In genomic region chr9:2420488-2421056, GRCh38 we compare ENCODE assay signal across 25 cellular contexts.
DNase-seq lines count a peak whose midpoint lies in the region; ATAC-seq lines count a peak whose summit lies in the region.
"Had no signal": no experiment of that assay in that cellular context is flagged by ENCODE, and none has a peak within 500 bp of the region (broad histone marks: within the 10 kb centered on the region; RNA-seq: fewer than 3 reads in every experiment).

No MANE protein-coding gene starts in this region.

- peaks cover 22% of the 10 kb centered on the region for H3K4me1 ChIP-seq in iPS-20b (ENCODE audit: insufficient read depth, low read length)

- no peaks in the 10 kb centered on the region for H3K9me3 Mint-ChIP-seq in T-helper 2 cell treated with Interferon-gamma antibody and Interleukin-4, amounts not matched to agents 5 μg/mL and 100 μg/mL, for 36 hours
- H3K9me3 Mint-ChIP-seq: activated T-cell treated with anti-CD3 and anti-CD28 coated beads, Interleukin-2, amount 50 U/mL, for 4 hours had no signal

- H3K4me3 ChIP-seq in iPS-20b (ENCODE audit: low read length): 0 out of 2 replicates have a peak overlapping the region, but pooled peaks have one; percentile 8
- H3K4me3 ChIP-seq: psoas muscle, skin epidermis, thyroid gland had no signal

- no peak for ATAC-seq in GM21619 (IDR thresholded peaks at IDR 0.05; ENCODE audit: unreplicated experiment)
- ATAC-seq: activated T-cell treated with anti-CD3 and anti-CD28 coated beads, Interleukin-2, amount 50 U/mL, for 4 hours; HCT116; HepG2; left colon; psoas muscle; Right ventricle myocardium inferior; stimulated activated naive CD8-positive, alpha-beta T cell treated with anti-CD3 and anti-CD28 coated beads, Interleukin-15, Interleukin-2, amounts not matched to agents 100 U/mL and 50 U/mL, for 24 hours had no signal

- no peak overlapping the region for H3K27ac Mint-ChIP-seq in T-helper 2 cell treated with Interferon-gamma antibody and Interleukin-4, amounts not matched to agents 5 μg/mL and 100 μg/mL, for 36 hours
- H3K27ac Mint-ChIP-seq: CD8-positive, alpha-beta memory T cell had no signal

- no peaks in the 10 kb centered on the region for H3K9me3 ChIP-seq in iPS-20b (ENCODE audit: insufficient read depth, low read depth, low read length)
- H3K9me3 ChIP-seq: psoas muscle, thyroid gland had no signal

- H3K27me3 Mint-ChIP-seq in T-helper 2 cell treated with Interferon-gamma antibody and Interleukin-4, amounts not matched to agents 5 μg/mL and 100 μg/mL, for 36 hours (ENCODE audit: low read depth): no peaks in the 10 kb centered on the region

- H3K4me3 Mint-ChIP-seq in T-helper 2 cell treated with Interferon-gamma antibody and Interleukin-4, amounts not matched to agents 5 μg/mL and 100 μg/mL, for 36 hours: no peak overlapping the region
- H3K4me3 Mint-ChIP-seq: activated T-cell treated with anti-CD3 and anti-CD28 coated beads, Interleukin-2, amount 50 U/mL, for 4 hours; CD8-positive, alpha-beta memory T cell had no signal

- H3K36me3 Mint-ChIP-seq in T-helper 2 cell treated with Interferon-gamma antibody and Interleukin-4, amounts not matched to agents 5 μg/mL and 100 μg/mL, for 36 hours (ENCODE audit: low read depth): no peaks in the 10 kb centered on the region
- H3K36me3 Mint-ChIP-seq: CD8-positive, alpha-beta memory T cell had no signal

- no peak overlapping the region for H3K27ac ChIP-seq in iPS-20b (ENCODE audit: low read length)
- H3K27ac ChIP-seq: psoas muscle, skin epidermis, thyroid gland had no signal

- H3K27me3 ChIP-seq in iPS-20b (ENCODE audit: insufficient read depth, low read length): no peaks in the 10 kb centered on the region
- H3K27me3 ChIP-seq: thyroid gland had no signal

- no peaks in the 10 kb centered on the region for H3K36me3 ChIP-seq in iPS-20b (ENCODE audit: insufficient read depth, low read depth, low read length)
- H3K36me3 ChIP-seq: thyroid gland had no signal

- no peaks in the 10 kb centered on the region for H3K4me1 Mint-ChIP-seq in T-helper 2 cell treated with Interferon-gamma antibody and Interleukin-4, amounts not matched to agents 5 μg/mL and 100 μg/mL, for 36 hours (ENCODE audit: low read depth)
- H3K4me1 Mint-ChIP-seq: CD8-positive, alpha-beta memory T cell had no signal

- 0 out of 2 replicates have a peak overlapping the region, but pooled peaks have one; percentile 1 for H3K9ac ChIP-seq in iPS-20b (ENCODE audit: low read depth, low read length)

- peak; percentile 93 for DNase-seq in NCI-H1436 (lab: John Stamatoyannopoulos, UW)
- DNase-seq in NCI-H69 (lab: John Stamatoyannopoulos, UW): peak; percentile 99
- DNase-seq in renal cortical epithelial cell (ENCODE audit: low read depth): peak; percentile 75
- no peak for DNase-seq in T-helper 2 cell treated with Interferon-gamma antibody and Interleukin-4, amounts not matched to agents 5 μg/mL and 100 μg/mL, for 36 hours (ENCODE audit: low spot score)
- no peak for DNase-seq in activated T-cell treated with anti-CD3 and anti-CD28 coated beads, Interleukin-2, amount 50 U/mL, for 48 hours
- DNase-seq: activated CD4-positive, alpha-beta T cell treated with anti-CD3 and anti-CD28 coated beads for 1 hour; activated naive CD4-positive, alpha-beta T cell treated with anti-CD3 and anti-CD28 coated beads, Interleukin-2, amount 50 U/mL, for 16 hours; activated T-cell treated with anti-CD3 and anti-CD28 coated beads, Interleukin-2, amount 50 U/mL, for 4 hours; aorta; CD8-positive, alpha-beta memory T cell; DND-41; foreskin melanocyte; left colon; NCI-H1105 treated with DMSO at 0.1 percent for 48 hours; NCI-H510A; psoas muscle; stimulated activated naive CD8-positive, alpha-beta T cell treated with anti-CD3 and anti-CD28 coated beads, Interleukin-15, Interleukin-2, amounts not matched to agents 100 U/mL and 50 U/mL, for 24 hours; SW 1271; thyroid gland had no signal

Comparison
In these comparisons a context has a peak if more than half of its experiments do, and no peak if none do; other contexts are left out.
1. DNase-seq: peak in NCI-H1436 (single experiment), NCI-H69 (single experiment) and renal cortical epithelial cell (single experiment); none in T-helper 2 cell treated with Interferon-gamma antibody and Interleukin-4, amounts not matched to agents 5 μg/mL and 100 μg/mL, for 36 hours (single experiment) and activated T-cell treated with anti-CD3 and anti-CD28 coated beads, Interleukin-2, amount 50 U/mL, for 48 hours (0 of 2).